8 cellular contexts compared by ENCODE assay signal in genomic region chr1:11098931-11099309, GRCh38. TPM values are rescaled to one million over a fixed set of nuclear protein-coding genes. Genes with fewer than 3 reads are reported as not detected.
DNase-seq lines count a peak whose midpoint lies in the region; ATAC-seq and TF ChIP-seq lines count a peak whose summit lies in the region.

No MANE protein-coding gene starts in this region.

- intact Hi-C loops in MCF 10A (cut with micrococcal nuclease) (loop anchor here (2.0 kb wide), 1 partner anchor 60 kb away; no protein-coding TSS in a partner anchor), mucosa of descending colon (cut with DNase I, micrococcal nuclease) (no loop called here)

- H3K9me3 ChIP-seq in mucosa of descending colon, result no peaks in the 10 kb centered on the region

- no peak for DNase-seq in HFF-Myc (ENCODE audit: extremely low read depth, low read depth)
- DNase-seq in MCF 10A (ENCODE audit: unreplicated experiment), result no peak
- DNase-seq in mucosa of descending colon, result no peak
- no peak for DNase-seq in AG20443 (ENCODE audit: low spot score)
- no peak for DNase-seq in HT-29 (ENCODE audit: low spot score)
- DNase-seq in RPMI8226, result no peak

- CTCF ChIA-PET in MCF 10A (lab: Yijun Ruan, JAX), result interaction anchor here (0.5 to 3.2 kb wide), 6 partner anchors 8 to 621 kb away, joined by 3 to 10 read pairs (median 4); no protein-coding TSS in a partner anchor

- peaks cover 7% of the 10 kb centered on the region for H3K4me1 Mint-ChIP-seq in MCF 10A (ENCODE audit: insufficient read depth, unreplicated experiment)

- POLR2A ChIA-PET in MCF 10A (lab: Yijun Ruan, JAX), result interaction anchor here (0.5 to 3.2 kb wide), 21 partner anchors 8 to 809 kb away, joined by 3 to 30 read pairs (median 5); partner anchors contain the start of genes AGTRAP, CLCN6, MTHFR and MTOR

- no peaks in the 10 kb centered on the region for H3K27me3 Mint-ChIP-seq in MCF 10A (ENCODE audit: insufficient read depth, unreplicated experiment)

- peak overlapping the region; percentile 72 for H3K27ac ChIP-seq in 22Rv1

- H3K36me3 Mint-ChIP-seq in MCF 10A (ENCODE audit: insufficient read depth, unreplicated experiment), result peaks cover 51% of the 10 kb centered on the region

- H3K4me3 Mint-ChIP-seq in MCF 10A (ENCODE audit: unreplicated experiment), result peak overlapping the region; percentile 98

- ATAC-seq in mucosa of descending colon (no peak), HG03135 (IDR thresholded peaks at IDR 0.05; ENCODE audit: unreplicated experiment) (no peak)

- BruUV-seq in MCF 10A (replicated peaks; lab: Mats Ljungman, UMichigan), result TSS peak; percentile 56

- no peaks in the 10 kb centered on the region for H3K9me3 Mint-ChIP-seq in MCF 10A (ENCODE audit: unreplicated experiment)

- H3K4me3 ChIP-seq in HFF-Myc (replicated peaks; ENCODE audit: low read depth, low read length) (peak overlapping the region; percentile 96), mucosa of descending colon (peak overlapping the region; percentile 100)

- H3K27ac Mint-ChIP-seq in MCF 10A (ENCODE audit: low read depth, unreplicated experiment), result peak overlapping the region; percentile 94

- TF ChIP-seq CTCF in 22Rv1 (IDR thresholded peaks at IDR 0.05) (no peak), HFF-Myc (IDR thresholded peaks at IDR 0.05; ENCODE audit: low read depth, low read length, missing control alignments) (no peak), MCF 10A (IDR thresholded peaks at IDR 0.05; ENCODE audit: unreplicated experiment) (no peak), mucosa of descending colon (IDR thresholded peaks at IDR 0.05) (no peak)

- H3K36me3 ChIP-seq in mucosa of descending colon (ENCODE audit: low read depth), result peaks cover 18% of the 10 kb centered on the region

- H3K4me1 ChIP-seq in mucosa of descending colon (ENCODE audit: low read depth), result peaks cover 10% of the 10 kb centered on the region

RNA-seq across cellular contexts. Expression of gene EXOSC10, which starts 0.7 kb away (rescaled TPM):
- 65.1 and 70.5 TPM in 2 replicates for total RNA-seq in MCF 10A (2022)
- total RNA-seq in mucosa of descending colon, result 10 to 100 TPM; 47.1 to 52.9 (median 50.7) TPM
- total RNA-seq in HT-29 (2014; rRNA removed; shearing (Covaris generic)), result 47.6 and 50.5 TPM in 2 replicates

RNA-seq across cellular contexts. Expression of gene SRM, which starts 39.1 kb away (rescaled TPM):
- 284 and 327 TPM in 2 replicates for total RNA-seq in MCF 10A (2022)
- total RNA-seq in mucosa of descending colon, result 10 to 100 TPM; 14.0 to 46.3 (median 34.3) TPM
- 46.6 and 70.7 TPM in 2 replicates for total RNA-seq in HT-29 (2014; rRNA removed; shearing (Covaris generic))

RNA-seq across cellular contexts. Expression of gene MASP2, which starts 51.9 kb away (rescaled TPM):
- 0.17 and 0.51 TPM in 2 replicates for total RNA-seq in MCF 10A (2022)
- not detected for total RNA-seq in mucosa of descending colon
- 0.18 TPM in 1 of 2 replicates, not detected in the other for total RNA-seq in HT-29 (2014; rRNA removed; shearing (Covaris generic))
